Comparison of ENCODE assay signal across 1 cellular context in genomic region chr13:50358715-50359367, GRCh38.
TF ChIP-seq lines count a peak whose summit lies in the region.

No MANE protein-coding gene starts in this region.

TF ChIP-seq in K562, 482 proteins besides CTCF, POLR2A, EP300 and RAD21 (continued from another document):
- TF ChIP-seq GTF3C2 (IDR thresholded peaks at IDR 0.05; ENCODE audit: borderline replicate concordance, extremely low read depth, insufficient read length) = no peak
